8 cellular contexts compared by ENCODE assay signal in genomic region chr10:29635711-29636144, GRCh38. TPM values are rescaled to one million over a fixed set of nuclear protein-coding genes. Genes with fewer than 3 reads are reported as not detected.
DNase-seq lines count a peak whose midpoint lies in the region; ATAC-seq and TF ChIP-seq lines count a peak whose summit lies in the region.

No MANE protein-coding gene starts in this region.

- H3K9me3 Mint-ChIP-seq in osteocyte (ENCODE audit: unreplicated experiment), result no peaks in the 10 kb centered on the region
- H3K9me3 Mint-ChIP-seq in activated T-helper 2 cell treated with anti-CD3 and anti-CD28 coated beads, Interferon-gamma antibody, Interleukin-2, Interleukin-4, amounts not matched to agents 10 μg/mL and 5 μg/mL and 100 μg/mL, durations not matched to agents 14 hours and 24 hours and 36 hours, result no peaks in the 10 kb centered on the region

- intact Hi-C loops in activated T-helper 2 cell treated with anti-CD3 and anti-CD28 coated beads, Interferon-gamma antibody, Interleukin-2, Interleukin-4, amounts not matched to agents 10 μg/mL and 5 μg/mL and 100 μg/mL, durations not matched to agents 14 hours and 24 hours and 36 hours (cut with micrococcal nuclease), result no loop called here

- no peak overlapping the region for H2AFZ ChIP-seq in ACC112 (ENCODE audit: low read length, unreplicated experiment)

- H3K27ac Mint-ChIP-seq in osteocyte (ENCODE audit: unreplicated experiment), result peak overlapping the region; percentile 93
- H3K27ac Mint-ChIP-seq in activated T-helper 2 cell treated with anti-CD3 and anti-CD28 coated beads, Interferon-gamma antibody, Interleukin-2, Interleukin-4, amounts not matched to agents 10 μg/mL and 5 μg/mL and 100 μg/mL, durations not matched to agents 14 hours and 24 hours and 36 hours, result no peak overlapping the region

- H3K4me3 ChIP-seq in ACC112 (ENCODE audit: low read depth, low read length) (peak overlapping the region; percentile 66), Peyer's patch (no peak overlapping the region)

- peak; percentile 70 for ATAC-seq in GM19467 (IDR thresholded peaks at IDR 0.05; ENCODE audit: unreplicated experiment)
- ATAC-seq in esophagus mucosa, result peak; percentile 23

- peak overlapping the region; percentile 36 for H3K4me3 Mint-ChIP-seq in osteocyte (ENCODE audit: unreplicated experiment)
- no peak overlapping the region for H3K4me3 Mint-ChIP-seq in activated T-helper 2 cell treated with anti-CD3 and anti-CD28 coated beads, Interferon-gamma antibody, Interleukin-2, Interleukin-4, amounts not matched to agents 10 μg/mL and 5 μg/mL and 100 μg/mL, durations not matched to agents 14 hours and 24 hours and 36 hours (ENCODE audit: low read depth)

- no peaks in the 10 kb centered on the region for H3K27me3 Mint-ChIP-seq in osteocyte (ENCODE audit: unreplicated experiment)
- no peaks in the 10 kb centered on the region for H3K27me3 Mint-ChIP-seq in activated T-helper 2 cell treated with anti-CD3 and anti-CD28 coated beads, Interferon-gamma antibody, Interleukin-2, Interleukin-4, amounts not matched to agents 10 μg/mL and 5 μg/mL and 100 μg/mL, durations not matched to agents 14 hours and 24 hours and 36 hours (ENCODE audit: low read depth)

- H3K36me3 ChIP-seq in ACC112 (ENCODE audit: insufficient read depth, low read length) (peaks cover 4% of the 10 kb centered on the region; the same call in 1 of the 2 replicates), Peyer's patch (no peaks in the 10 kb centered on the region)

- peak overlapping the region; percentile 91 for H3K27ac ChIP-seq in ACC112 (ENCODE audit: low read depth, low read length)
- H3K27ac ChIP-seq in Peyer's patch, result peak overlapping the region in 3 of 4 donors; percentile 44 to 82 (median 67)

- TF ChIP-seq CTCF in Peyer's patch (IDR thresholded peaks at IDR 0.05) (no peak), osteocyte (IDR thresholded peaks at IDR 0.05) (no peak)

- H3K79me2 ChIP-seq in ACC112 (ENCODE audit: control insufficient read depth, insufficient read depth, low read length, unreplicated experiment), result peaks cover 40% of the 10 kb centered on the region

- H3K4me1 ChIP-seq in ACC112 (ENCODE audit: control insufficient read depth, insufficient read depth, low read length, unreplicated experiment) (peaks cover 44% of the 10 kb centered on the region), Peyer's patch (peaks cover 0 to 29% (median 3%) of the 10 kb centered on the region in 4 donors)

- H3K27me3 ChIP-seq in ACC112 (ENCODE audit: insufficient read depth, low read length) (no peaks in the 10 kb centered on the region), Peyer's patch (no peaks in the 10 kb centered on the region)

- H3K4me1 Mint-ChIP-seq in osteocyte (ENCODE audit: unreplicated experiment), result peaks cover 59% of the 10 kb centered on the region
- H3K4me1 Mint-ChIP-seq in activated T-helper 2 cell treated with anti-CD3 and anti-CD28 coated beads, Interferon-gamma antibody, Interleukin-2, Interleukin-4, amounts not matched to agents 10 μg/mL and 5 μg/mL and 100 μg/mL, durations not matched to agents 14 hours and 24 hours and 36 hours (ENCODE audit: low read depth), result peaks cover 28% of the 10 kb centered on the region

- TF ChIP-seq POLR2A in Peyer's patch (IDR thresholded peaks at IDR 0.05), result no peak

- no peaks in the 10 kb centered on the region for H3K9me3 ChIP-seq in Peyer's patch

- peaks cover 25% of the 10 kb centered on the region for H3K36me3 Mint-ChIP-seq in osteocyte (ENCODE audit: unreplicated experiment)
- H3K36me3 Mint-ChIP-seq in activated T-helper 2 cell treated with anti-CD3 and anti-CD28 coated beads, Interferon-gamma antibody, Interleukin-2, Interleukin-4, amounts not matched to agents 10 μg/mL and 5 μg/mL and 100 μg/mL, durations not matched to agents 14 hours and 24 hours and 36 hours (ENCODE audit: low read depth), result no peaks in the 10 kb centered on the region

- DNase-seq in Peyer's patch, result no peak
- no peak for DNase-seq in osteocyte (ENCODE audit: extremely low spot score, unreplicated experiment)
- no peak for DNase-seq in COR-L47 (lab: John Stamatoyannopoulos, UW)
- DNase-seq in iPS-NIHi7 (ENCODE audit: extremely low spot score), result no peak
- no peak for DNase-seq in activated T-helper 2 cell treated with anti-CD3 and anti-CD28 coated beads, Interferon-gamma antibody, Interleukin-2, Interleukin-4, amounts not matched to agents 10 μg/mL and 5 μg/mL and 100 μg/mL, durations not matched to agents 14 hours and 24 hours and 36 hours (ENCODE audit: low spot score)

RNA-seq across cellular contexts. Expression of gene SVIL, which starts 1.0 kb away (rescaled TPM):
- total RNA-seq in Peyer's patch, result 10 to 100 TPM; 30.3 to 84.3 (median 62.5) TPM
- total RNA-seq in esophagus mucosa, result 79.6 TPM
- 257 and 258 TPM in 2 replicates for total RNA-seq in osteocyte
- total RNA-seq in activated T-helper 2 cell treated with anti-CD3 and anti-CD28 coated beads, Interferon-gamma antibody, Interleukin-2, Interleukin-4, amounts not matched to agents 10 μg/mL and 5 μg/mL and 100 μg/mL, durations not matched to agents 14 hours and 24 hours and 36 hours, result 9.8 and 16.5 TPM in 2 replicates
